Comparison of ENCODE assay signal across 23 cellular contexts in the genomic region with DNA sequence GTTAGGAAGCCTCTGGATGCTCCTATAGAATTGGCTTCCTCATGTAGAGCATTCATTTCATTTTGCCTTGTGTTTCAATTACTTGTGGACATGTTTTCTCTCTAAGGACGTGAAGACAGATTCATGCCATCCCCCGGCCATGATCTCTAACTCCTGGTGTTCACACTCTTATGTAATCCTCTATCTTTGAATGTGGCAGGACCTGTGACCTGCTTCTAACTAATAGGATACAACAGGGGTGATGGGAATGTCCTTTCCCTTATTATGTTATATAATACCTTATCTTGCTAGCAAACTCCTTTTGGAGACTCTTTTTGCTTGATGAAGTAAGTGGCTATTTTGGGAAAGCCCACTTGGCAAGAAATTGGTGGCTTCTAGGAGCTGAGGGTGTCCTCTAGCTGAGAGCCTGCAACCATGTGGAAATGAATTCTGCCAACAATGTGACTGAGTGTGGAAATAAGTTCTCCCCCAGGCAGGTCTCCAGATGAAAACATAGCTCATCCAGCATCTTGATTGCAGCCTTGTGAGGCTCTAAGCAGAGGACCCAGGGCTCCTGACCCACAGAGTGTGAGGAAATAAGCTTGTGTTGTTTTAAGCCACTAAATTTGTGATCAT. TPM values are rescaled to one million over a fixed set of nuclear protein-coding genes. Genes with fewer than 3 reads are reported as not detected.
"Had no signal": no experiment of that assay in that cellular context is flagged by ENCODE, and none has a peak within 500 bp of the region (broad histone marks: within the 10 kb centered on the region; RNA-seq: fewer than 3 reads in every experiment).

No MANE protein-coding gene starts in this region.

- ATAC-seq: left colon; stimulated activated naive CD8-positive, alpha-beta T cell treated with anti-CD3 and anti-CD28 coated beads, Interleukin-15, Interleukin-2, amounts not matched to agents 100 U/mL and 50 U/mL, for 24 hours had no signal

- H3K4me1 ChIP-seq: parathyroid adenoma, suprapubic skin, upper lobe of left lung had no signal

- H3K9me3 Mint-ChIP-seq: activated B cell treated with CpG ODN at 0.5 μM for 24 hours; activated CD4-positive, alpha-beta T cell treated with anti-CD3 and anti-CD28 coated beads, Interleukin-2, amount 10 ng/mL, durations not matched to agents 24 days and 14 days; naive B cell had no signal

- DNase-seq: activated B cell treated with CpG ODN at 0.5 μM for 24 hours; activated CD4-positive, alpha-beta T cell treated with anti-CD3 and anti-CD28 coated beads, Interleukin-2, amount 10 ng/mL, durations not matched to agents 24 days and 14 days; activated CD8-positive, alpha-beta memory T cell treated with anti-CD3 and anti-CD28 coated beads for 24 hours; activated gamma-delta T cell treated with Interleukin-2 at 50 U/mL for 16 hours; amniotic stem cell; brain microvascular endothelial cell; erythroblast; glutamatergic neuron; left colon; midbrain; naive B cell; SIG-M5; stimulated activated naive CD8-positive, alpha-beta T cell treated with anti-CD3 and anti-CD28 coated beads, Interleukin-15, Interleukin-2, amounts not matched to agents 100 U/mL and 50 U/mL, for 24 hours; T-helper 2 cell; upper lobe of left lung had no signal

- H3K36me3 Mint-ChIP-seq: activated naive CD8-positive, alpha-beta T cell; naive B cell had no signal

- H3K36me3 ChIP-seq: brain microvascular endothelial cell, neutrophil, suprapubic skin, upper lobe of left lung had no signal

- H3K27ac Mint-ChIP-seq: activated B cell treated with CpG ODN at 0.5 μM for 24 hours; activated CD4-positive, alpha-beta T cell treated with anti-CD3 and anti-CD28 coated beads, Interleukin-2, amount 10 ng/mL, durations not matched to agents 24 days and 14 days; activated naive CD8-positive, alpha-beta T cell had no signal

- H3K9me3 ChIP-seq: neutrophil, suprapubic skin, upper lobe of left lung had no signal

- H3K4me3 ChIP-seq: smooth muscle cell, suprapubic skin, upper lobe of left lung had no signal

- H3K4me3 Mint-ChIP-seq: activated B cell treated with CpG ODN at 0.5 μM for 24 hours; activated CD4-positive, alpha-beta T cell treated with anti-CD3 and anti-CD28 coated beads, Interleukin-2, amount 10 ng/mL, durations not matched to agents 24 days and 14 days; activated naive CD8-positive, alpha-beta T cell; naive B cell had no signal

- H3K4me1 Mint-ChIP-seq: activated B cell treated with CpG ODN at 0.5 μM for 24 hours; activated CD4-positive, alpha-beta T cell treated with anti-CD3 and anti-CD28 coated beads, Interleukin-2, amount 10 ng/mL, durations not matched to agents 24 days and 14 days; naive B cell had no signal

- H3K27me3 ChIP-seq: upper lobe of left lung had no signal

- H3K27ac ChIP-seq: brain microvascular endothelial cell, neutrophil, parathyroid adenoma, suprapubic skin, upper lobe of left lung had no signal

RNA-seq across cellular contexts. Expression of gene DPYSL5, which starts 13.8 kb away (rescaled TPM):
- total RNA-seq: activated B cell treated with CpG ODN at 0.5 μM for 24 hours; activated CD4-positive, alpha-beta T cell treated with anti-CD3 and anti-CD28 coated beads, Interleukin-2, amount 10 ng/mL, durations not matched to agents 24 days and 14 days; fibroblast of villous mesenchyme; lung microvascular endothelial cell; renal cortical epithelial cell; suprapubic skin; upper lobe of left lung had no signal
